7 cellular contexts compared by ENCODE assay signal in the genomic region with DNA sequence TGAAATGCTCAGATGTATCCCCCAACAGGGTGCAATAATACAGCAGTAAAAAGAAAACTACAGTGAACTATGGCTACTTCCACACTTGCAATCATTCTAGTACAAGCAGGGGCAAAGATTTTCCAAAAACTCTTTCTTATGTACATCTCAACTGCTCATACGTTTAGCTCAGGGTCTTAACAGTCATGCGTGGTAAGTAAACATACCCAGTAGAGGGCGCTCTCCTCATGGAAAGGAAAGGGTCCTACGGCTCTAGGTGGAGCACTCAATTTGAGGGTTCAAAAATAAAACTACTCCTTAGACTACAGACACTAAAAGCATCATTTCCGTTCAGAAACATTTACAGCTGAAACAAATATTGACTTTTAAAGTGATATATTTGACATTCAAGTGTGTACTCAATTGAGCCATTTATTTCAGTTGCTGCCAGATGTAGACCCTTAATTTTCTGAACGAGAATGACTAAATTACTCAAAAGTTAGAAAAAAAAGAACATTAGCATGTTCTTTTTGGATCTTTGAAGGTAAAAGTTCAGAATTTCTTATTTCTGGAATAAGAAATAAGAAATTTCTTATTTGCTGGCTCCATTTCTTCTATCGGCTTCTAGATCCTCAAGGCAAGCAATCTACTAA.
DNase-seq lines count a peak whose midpoint lies in the region; ATAC-seq, FAIRE-seq and TF ChIP-seq lines count a peak whose summit lies in the region.

No MANE protein-coding gene starts in this region.

- peak; percentile 41 for DNase-seq in GDM1 (lab: John Stamatoyannopoulos, UW)
- DNase-seq in NCI-H69 (lab: John Stamatoyannopoulos, UW) = peak; percentile 95
- peak; percentile 59 for DNase-seq in bronchial epithelial cell (ENCODE audit: low read depth)
- DNase-seq in neural crest cell (ENCODE audit: low read depth, low spot score) = peak; percentile 13
- DNase-seq in T-helper 2 cell treated with Interferon-gamma antibody and Interleukin-4, amounts not matched to agents 5 μg/mL and 100 μg/mL, for 36 hours (ENCODE audit: low spot score) = no peak

- no peaks in the 10 kb centered on the region for H3K27me3 ChIP-seq in bronchial epithelial cell (ENCODE audit: control insufficient read depth, insufficient read depth, low read length)

- no peak overlapping the region for H3K4me3 ChIP-seq in bronchial epithelial cell (ENCODE audit: low read depth, low read length)

- peak; percentile 61 for TF ChIP-seq CTCF in bronchial epithelial cell (IDR thresholded peaks at IDR 0.05; ENCODE audit: insufficient read depth, low read length, severe bottlenecking)
- TF ChIP-seq CTCF in neural crest cell (conservative IDR thresholded peaks at IDR 0.05) = peak; percentile 73

- no peak for FAIRE-seq in bronchial epithelial cell (lab: Jason Lieb, UNC)

- no peaks in the 10 kb centered on the region for H3K9me3 Mint-ChIP-seq in neural crest cell
- no peaks in the 10 kb centered on the region for H3K9me3 Mint-ChIP-seq in T-helper 2 cell treated with Interferon-gamma antibody and Interleukin-4, amounts not matched to agents 5 μg/mL and 100 μg/mL, for 36 hours

- H3K4me1 Mint-ChIP-seq in neural crest cell = no peaks in the 10 kb centered on the region
- H3K4me1 Mint-ChIP-seq in T-helper 2 cell treated with Interferon-gamma antibody and Interleukin-4, amounts not matched to agents 5 μg/mL and 100 μg/mL, for 36 hours (ENCODE audit: low read depth) = no peaks in the 10 kb centered on the region

- H3K36me3 Mint-ChIP-seq in neural crest cell (ENCODE audit: low read depth) = no peaks in the 10 kb centered on the region
- H3K36me3 Mint-ChIP-seq in T-helper 2 cell treated with Interferon-gamma antibody and Interleukin-4, amounts not matched to agents 5 μg/mL and 100 μg/mL, for 36 hours (ENCODE audit: low read depth) = no peaks in the 10 kb centered on the region

- H3K4me3 Mint-ChIP-seq in neural crest cell = no peak overlapping the region
- H3K4me3 Mint-ChIP-seq in T-helper 2 cell treated with Interferon-gamma antibody and Interleukin-4, amounts not matched to agents 5 μg/mL and 100 μg/mL, for 36 hours = no peak overlapping the region

- H3K27me3 Mint-ChIP-seq in neural crest cell (ENCODE audit: low read depth) = no peaks in the 10 kb centered on the region
- no peaks in the 10 kb centered on the region for H3K27me3 Mint-ChIP-seq in T-helper 2 cell treated with Interferon-gamma antibody and Interleukin-4, amounts not matched to agents 5 μg/mL and 100 μg/mL, for 36 hours (ENCODE audit: low read depth)

- H3K36me3 ChIP-seq in bronchial epithelial cell (ENCODE audit: control insufficient read depth, insufficient read depth, low read length) = no peaks in the 10 kb centered on the region

- no peak overlapping the region for H3K27ac Mint-ChIP-seq in neural crest cell (ENCODE audit: unreplicated experiment)
- H3K27ac Mint-ChIP-seq in T-helper 2 cell treated with Interferon-gamma antibody and Interleukin-4, amounts not matched to agents 5 μg/mL and 100 μg/mL, for 36 hours = no peak overlapping the region

- peak; percentile 97 for ATAC-seq in GM21360 (IDR thresholded peaks at IDR 0.05; ENCODE audit: unreplicated experiment)
- peak; percentile 86 for ATAC-seq in HG03565 (IDR thresholded peaks at IDR 0.05; ENCODE audit: unreplicated experiment)
